ENCODE assay signal across 1 cellular context in genomic region chr19:50376166-50377050, GRCh38.
TF ChIP-seq lines count a peak whose summit lies in the region.

Gene NR1H2 (plus strand): TSS chr19:50376457. CDS start chr19:50377606, 1,149 bp downstream.

TF ChIP-seq in GM12878, 131 proteins besides CTCF, POLR2A, EP300 and RAD21 (continued from another document and continues in another):
- TF ChIP-seq, protein P1, sequence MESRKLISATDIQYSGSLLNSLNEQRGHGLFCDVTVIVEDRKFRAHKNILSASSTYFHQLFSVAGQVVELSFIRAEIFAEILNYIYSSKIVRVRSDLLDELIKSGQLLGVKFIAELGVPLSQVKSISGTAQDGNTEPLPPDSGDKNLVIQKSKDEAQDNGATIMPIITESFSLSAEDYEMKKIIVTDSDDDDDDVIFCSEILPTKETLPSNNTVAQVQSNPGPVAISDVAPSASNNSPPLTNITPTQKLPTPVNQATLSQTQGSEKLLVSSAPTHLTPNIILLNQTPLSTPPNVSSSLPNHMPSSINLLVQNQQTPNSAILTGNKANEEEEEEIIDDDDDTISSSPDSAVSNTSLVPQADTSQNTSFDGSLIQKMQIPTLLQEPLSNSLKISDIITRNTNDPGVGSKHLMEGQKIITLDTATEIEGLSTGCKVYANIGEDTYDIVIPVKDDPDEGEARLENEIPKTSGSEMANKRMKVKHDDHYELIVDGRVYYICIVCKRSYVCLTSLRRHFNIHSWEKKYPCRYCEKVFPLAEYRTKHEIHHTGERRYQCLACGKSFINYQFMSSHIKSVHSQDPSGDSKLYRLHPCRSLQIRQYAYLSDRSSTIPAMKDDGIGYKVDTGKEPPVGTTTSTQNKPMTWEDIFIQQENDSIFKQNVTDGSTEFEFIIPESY (IDR thresholded peaks at IDR 0.05): no peak
- TF ChIP-seq, protein P2, sequence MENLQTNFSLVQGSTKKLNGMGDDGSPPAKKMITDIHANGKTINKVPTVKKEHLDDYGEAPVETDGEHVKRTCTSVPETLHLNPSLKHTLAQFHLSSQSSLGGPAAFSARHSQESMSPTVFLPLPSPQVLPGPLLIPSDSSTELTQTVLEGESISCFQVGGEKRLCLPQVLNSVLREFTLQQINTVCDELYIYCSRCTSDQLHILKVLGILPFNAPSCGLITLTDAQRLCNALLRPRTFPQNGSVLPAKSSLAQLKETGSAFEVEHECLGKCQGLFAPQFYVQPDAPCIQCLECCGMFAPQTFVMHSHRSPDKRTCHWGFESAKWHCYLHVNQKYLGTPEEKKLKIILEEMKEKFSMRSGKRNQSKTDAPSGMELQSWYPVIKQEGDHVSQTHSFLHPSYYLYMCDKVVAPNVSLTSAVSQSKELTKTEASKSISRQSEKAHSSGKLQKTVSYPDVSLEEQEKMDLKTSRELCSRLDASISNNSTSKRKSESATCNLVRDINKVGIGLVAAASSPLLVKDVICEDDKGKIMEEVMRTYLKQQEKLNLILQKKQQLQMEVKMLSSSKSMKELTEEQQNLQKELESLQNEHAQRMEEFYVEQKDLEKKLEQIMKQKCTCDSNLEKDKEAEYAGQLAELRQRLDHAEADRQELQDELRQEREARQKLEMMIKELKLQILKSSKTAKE (IDR thresholded peaks at IDR 0.05; ENCODE audit: low read depth, poor library complexity, severe bottlenecking): no peak
- peak; percentile 96 for TF ChIP-seq CREM (IDR thresholded peaks at IDR 0.05; ENCODE audit: low read depth)
- TF ChIP-seq, protein P3, sequence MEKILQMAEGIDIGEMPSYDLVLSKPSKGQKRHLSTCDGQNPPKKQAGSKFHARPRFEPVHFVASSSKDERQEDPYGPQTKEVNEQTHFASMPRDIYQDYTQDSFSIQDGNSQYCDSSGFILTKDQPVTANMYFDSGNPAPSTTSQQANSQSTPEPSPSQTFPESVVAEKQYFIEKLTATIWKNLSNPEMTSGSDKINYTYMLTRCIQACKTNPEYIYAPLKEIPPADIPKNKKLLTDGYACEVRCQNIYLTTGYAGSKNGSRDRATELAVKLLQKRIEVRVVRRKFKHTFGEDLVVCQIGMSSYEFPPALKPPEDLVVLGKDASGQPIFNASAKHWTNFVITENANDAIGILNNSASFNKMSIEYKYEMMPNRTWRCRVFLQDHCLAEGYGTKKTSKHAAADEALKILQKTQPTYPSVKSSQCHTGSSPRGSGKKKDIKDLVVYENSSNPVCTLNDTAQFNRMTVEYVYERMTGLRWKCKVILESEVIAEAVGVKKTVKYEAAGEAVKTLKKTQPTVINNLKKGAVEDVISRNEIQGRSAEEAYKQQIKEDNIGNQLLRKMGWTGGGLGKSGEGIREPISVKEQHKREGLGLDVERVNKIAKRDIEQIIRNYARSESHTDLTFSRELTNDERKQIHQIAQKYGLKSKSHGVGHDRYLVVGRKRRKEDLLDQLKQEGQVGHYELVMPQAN (conservative IDR thresholded peaks at IDR 0.05): peak; percentile 96
- TF ChIP-seq IRF3 (IDR thresholded peaks at IDR 0.05): 0 out of 2 replicates have a peak, but pooled peaks have one; percentile 50
- TF ChIP-seq PML (IDR thresholded peaks at IDR 0.05; ENCODE audit: low read length): peak; percentile 91; the same call in 1 of the 2 replicates
- no peak for TF ChIP-seq MEF2A (IDR thresholded peaks at IDR 0.05; ENCODE audit: insufficient read depth, low read depth, low read length)
- TF ChIP-seq TAF1 (IDR thresholded peaks at IDR 0.05; ENCODE audit: borderline replicate concordance, low read depth, low read length): peak; percentile 82; the same call in 1 of the 2 replicates
- no peak for TF ChIP-seq TARDBP (IDR thresholded peaks at IDR 0.05; ENCODE audit: borderline replicate concordance)
- TF ChIP-seq ZBTB40 (IDR thresholded peaks at IDR 0.05; ENCODE audit: borderline replicate concordance): peak; percentile 100
- TF ChIP-seq, protein P4, sequence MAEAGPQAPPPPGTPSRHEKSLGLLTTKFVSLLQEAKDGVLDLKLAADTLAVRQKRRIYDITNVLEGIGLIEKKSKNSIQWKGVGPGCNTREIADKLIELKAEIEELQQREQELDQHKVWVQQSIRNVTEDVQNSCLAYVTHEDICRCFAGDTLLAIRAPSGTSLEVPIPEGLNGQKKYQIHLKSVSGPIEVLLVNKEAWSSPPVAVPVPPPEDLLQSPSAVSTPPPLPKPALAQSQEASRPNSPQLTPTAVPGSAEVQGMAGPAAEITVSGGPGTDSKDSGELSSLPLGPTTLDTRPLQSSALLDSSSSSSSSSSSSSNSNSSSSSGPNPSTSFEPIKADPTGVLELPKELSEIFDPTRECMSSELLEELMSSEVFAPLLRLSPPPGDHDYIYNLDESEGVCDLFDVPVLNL (IDR thresholded peaks at IDR 0.05; ENCODE audit: low read depth, low read length): 0 out of 2 replicates have a peak, but pooled peaks have one; percentile 12
- TF ChIP-seq JUND (IDR thresholded peaks at IDR 0.05; ENCODE audit: low read depth, low read length): 0 out of 2 replicates have a peak, but pooled peaks have one; percentile 53
- TF ChIP-seq PAX5 (IDR thresholded peaks at IDR 0.05; ENCODE audit: borderline replicate concordance, low read depth, low read length): 0 out of 2 replicates have a peak, but pooled peaks have one; percentile 40
- no peak for TF ChIP-seq CBFB (IDR thresholded peaks at IDR 0.05; ENCODE audit: low read depth)
- TF ChIP-seq BCL11A (IDR thresholded peaks at IDR 0.05; ENCODE audit: low read depth, low read length): no peak
- TF ChIP-seq RUNX3 (IDR thresholded peaks at IDR 0.05; ENCODE audit: low read length): peak; percentile 76
- peak; percentile 98 for TF ChIP-seq E2F8 (IDR thresholded peaks at IDR 0.05; ENCODE audit: low read depth, partially characterized antibody)
- TF ChIP-seq, protein P5, sequence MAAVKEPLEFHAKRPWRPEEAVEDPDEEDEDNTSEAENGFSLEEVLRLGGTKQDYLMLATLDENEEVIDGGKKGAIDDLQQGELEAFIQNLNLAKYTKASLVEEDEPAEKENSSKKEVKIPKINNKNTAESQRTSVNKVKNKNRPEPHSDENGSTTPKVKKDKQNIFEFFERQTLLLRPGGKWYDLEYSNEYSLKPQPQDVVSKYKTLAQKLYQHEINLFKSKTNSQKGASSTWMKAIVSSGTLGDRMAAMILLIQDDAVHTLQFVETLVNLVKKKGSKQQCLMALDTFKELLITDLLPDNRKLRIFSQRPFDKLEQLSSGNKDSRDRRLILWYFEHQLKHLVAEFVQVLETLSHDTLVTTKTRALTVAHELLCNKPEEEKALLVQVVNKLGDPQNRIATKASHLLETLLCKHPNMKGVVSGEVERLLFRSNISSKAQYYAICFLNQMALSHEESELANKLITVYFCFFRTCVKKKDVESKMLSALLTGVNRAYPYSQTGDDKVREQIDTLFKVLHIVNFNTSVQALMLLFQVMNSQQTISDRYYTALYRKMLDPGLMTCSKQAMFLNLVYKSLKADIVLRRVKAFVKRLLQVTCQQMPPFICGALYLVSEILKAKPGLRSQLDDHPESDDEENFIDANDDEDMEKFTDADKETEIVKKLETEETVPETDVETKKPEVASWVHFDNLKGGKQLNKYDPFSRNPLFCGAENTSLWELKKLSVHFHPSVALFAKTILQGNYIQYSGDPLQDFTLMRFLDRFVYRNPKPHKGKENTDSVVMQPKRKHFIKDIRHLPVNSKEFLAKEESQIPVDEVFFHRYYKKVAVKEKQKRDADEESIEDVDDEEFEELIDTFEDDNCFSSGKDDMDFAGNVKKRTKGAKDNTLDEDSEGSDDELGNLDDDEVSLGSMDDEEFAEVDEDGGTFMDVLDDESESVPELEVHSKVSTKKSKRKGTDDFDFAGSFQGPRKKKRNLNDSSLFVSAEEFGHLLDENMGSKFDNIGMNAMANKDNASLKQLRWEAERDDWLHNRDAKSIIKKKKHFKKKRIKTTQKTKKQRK (IDR thresholded peaks at IDR 0.05; ENCODE audit: low read depth, low read length): 0 out of 2 replicates have a peak, but pooled peaks have one; percentile 26
- TF ChIP-seq IRF5 (IDR thresholded peaks at IDR 0.05; ENCODE audit: borderline replicate concordance): no peak
- no peak for TF ChIP-seq SMC3 (IDR thresholded peaks at IDR 0.05; ENCODE audit: borderline replicate concordance, low read length)
- peak; percentile 61; the same call in 1 of the 2 replicates for TF ChIP-seq EED (IDR thresholded peaks at IDR 0.05; ENCODE audit: low read depth)
- no peak for TF ChIP-seq NFYA (IDR thresholded peaks at IDR 0.05; ENCODE audit: borderline replicate concordance, low read depth, low read length)
- no peak for TF ChIP-seq FOXM1 (IDR thresholded peaks at IDR 0.05; ENCODE audit: low read depth, low read length)
- TF ChIP-seq GATAD2B (conservative IDR thresholded peaks at IDR 0.05; ENCODE audit: low read depth): peak; percentile 78
- no peak for TF ChIP-seq FOS (IDR thresholded peaks at IDR 0.05; ENCODE audit: borderline replicate concordance, extremely low read depth, insufficient read length)
- no peak; the same call in none of the 2 replicates for TF ChIP-seq STAT1 (conservative IDR thresholded peaks at IDR 0.05)
- TF ChIP-seq NFXL1 (IDR thresholded peaks at IDR 0.05; ENCODE audit: borderline replicate concordance): no peak
- TF ChIP-seq EGR1 (IDR thresholded peaks at IDR 0.05; ENCODE audit: borderline replicate concordance in 1 of 2, low read depth in 2 of 2, low read length in 2 of 2): peak; percentile 27 to 74; a peak in 1 of 3 replicates
- no peak for TF ChIP-seq ZNF274 (IDR thresholded peaks at IDR 0.05; ENCODE audit: insufficient read depth, insufficient read length)
- peak; percentile 60 for TF ChIP-seq POLR2AphosphoS2 (IDR thresholded peaks at IDR 0.05; ENCODE audit: low read depth, low read length)
- peak; percentile 61; the same call in 1 of the 2 replicates for TF ChIP-seq TCF12 (IDR thresholded peaks at IDR 0.05; ENCODE audit: low read depth, low read length)
- TF ChIP-seq SPI1 (IDR thresholded peaks at IDR 0.05; ENCODE audit: borderline replicate concordance, insufficient read depth, low read depth, low read length): 0 out of 2 replicates have a peak, but pooled peaks have one; percentile 14
- no peak for TF ChIP-seq RFX5 (IDR thresholded peaks at IDR 0.05; ENCODE audit: low read depth, low read length)
